9 cellular contexts compared by ENCODE assay signal in the genomic region with DNA sequence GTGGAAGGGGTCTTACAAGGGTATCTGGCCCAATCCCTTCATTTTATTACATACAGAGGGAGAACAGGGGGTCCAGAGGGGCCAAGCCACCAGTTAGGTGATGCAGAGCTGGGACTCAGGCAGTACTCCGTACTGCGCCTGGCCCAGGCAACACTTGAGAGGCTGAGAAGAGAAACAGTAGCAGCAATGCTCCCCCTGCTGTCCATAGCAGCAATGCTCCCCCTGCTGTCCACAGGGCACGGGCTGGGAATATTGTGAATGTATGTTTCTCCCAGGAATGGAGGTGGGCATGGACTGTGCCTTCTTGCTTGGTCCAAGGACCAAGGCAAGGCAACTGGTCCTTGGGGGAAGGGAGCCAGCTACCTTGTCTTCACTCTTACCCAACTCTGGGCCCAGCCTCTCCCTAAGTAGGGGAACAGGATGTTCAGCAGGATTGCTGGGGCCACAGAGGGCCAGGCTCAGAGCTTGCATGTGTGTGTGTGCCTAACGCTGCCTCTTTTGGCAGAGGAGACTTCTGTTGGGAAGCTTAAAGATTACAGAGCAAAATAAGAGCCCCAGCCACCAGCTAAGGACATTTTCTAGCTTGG. TPM values are rescaled to one million over a fixed set of nuclear protein-coding genes. Genes with fewer than 3 reads are reported as not detected.
DNase-seq lines count a peak whose midpoint lies in the region; ATAC-seq and TF ChIP-seq lines count a peak whose summit lies in the region.
"Had no signal": no experiment of that assay in that cellular context is flagged by ENCODE, and none has a peak within 500 bp of the region (broad histone marks: within the 10 kb centered on the region; RNA-seq: fewer than 3 reads in every experiment).

No MANE protein-coding gene starts in this region.

- no peak for TF ChIP-seq POLR2A in suprapubic skin (IDR thresholded peaks at IDR 0.05)

- no peaks in the 10 kb centered on the region for H3K9me3 ChIP-seq in HUES48 (ENCODE audit: control insufficient read depth, insufficient read depth, low read length)
- H3K9me3 ChIP-seq in SJCRH30 (replicated peaks) = no peaks in the 10 kb centered on the region
- H3K9me3 ChIP-seq in suprapubic skin = no peaks in the 10 kb centered on the region

- H3K4me1 ChIP-seq in HUES48 (ENCODE audit: control insufficient read depth, insufficient read depth, low read length) (peaks cover 18% of the 10 kb centered on the region), SJCRH30 (peaks cover 61% of the 10 kb centered on the region), suprapubic skin (peaks cover 70% of the 10 kb centered on the region)

- peak; percentile 22 for DNase-seq in DMS 273 treated with DMSO at 0.1 percent for 48 hours (lab: John Stamatoyannopoulos, UW)
- peak; percentile 72 to 80 for DNase-seq in SJCRH30
- peak; percentile 81 for DNase-seq in cerebellum (ENCODE audit: low spot score)
- no peak for DNase-seq in left lobe of liver (ENCODE audit: low spot score)
- no peak for DNase-seq in suprapubic skin (ENCODE audit: low spot score in 2 of 2)

- no peak for TF ChIP-seq EP300 in suprapubic skin (IDR thresholded peaks at IDR 0.05)

- ATAC-seq in left lobe of liver (peak; percentile 49), GM18909 (IDR thresholded peaks at IDR 0.05; ENCODE audit: poor library complexity, unreplicated experiment) (no peak), GM18498 (IDR thresholded peaks at IDR 0.05; ENCODE audit: unreplicated experiment) (no peak)

- H3K4me3 ChIP-seq in HUES48 (ENCODE audit: low read depth, low read length) (no peak overlapping the region), SJCRH30 (no peak overlapping the region), suprapubic skin (no peak overlapping the region)

- peak overlapping the region; percentile 43 for H3K27ac ChIP-seq in HUES48 (ENCODE audit: low read depth, low read length)
- H3K27ac ChIP-seq in SJCRH30 = peak overlapping the region; percentile 93
- H3K27ac ChIP-seq in suprapubic skin = peak overlapping the region; percentile 86

- H3K36me3 ChIP-seq in HUES48 (ENCODE audit: control insufficient read depth, insufficient read depth, low read length) (peaks cover 7% of the 10 kb centered on the region), SJCRH30 (no peaks in the 10 kb centered on the region), suprapubic skin (no peaks in the 10 kb centered on the region)

- no peaks in the 10 kb centered on the region for H3K27me3 ChIP-seq in HUES48 (ENCODE audit: control insufficient read depth, insufficient read depth, low read length)
- H3K27me3 ChIP-seq in SJCRH30 = no peaks in the 10 kb centered on the region
- no peaks in the 10 kb centered on the region for H3K27me3 ChIP-seq in suprapubic skin

- H3K9ac ChIP-seq in HUES48 (ENCODE audit: low read depth, low read length) = no peak overlapping the region

- WGBS in suprapubic skin = 52% methylated on average over 4 of the region's 4 CpGs

- TF ChIP-seq CTCF in suprapubic skin (IDR thresholded peaks at IDR 0.05) = peak in 1 of 2 donors; percentile 42

RNA-seq across cellular contexts. Expression of gene FAM83C, which starts 14.8 kb away (rescaled TPM):
- total RNA-seq in SJCRH30 (2014; rRNA removed; shearing (Covaris generic)) = 0.10 TPM in 1 of 2 replicates, not detected in the other
- total RNA-seq in cerebellum = not detected
- not detected for total RNA-seq in left lobe of liver
- 10 to 100 TPM; 29.3 to 68.8 (median 65.0) TPM for total RNA-seq in suprapubic skin
- total RNA-seq: subcutaneous adipose tissue had no signal

RNA-seq across cellular contexts. Expression of gene EIF6, which starts 22.5 kb away (rescaled TPM):
- total RNA-seq in SJCRH30 (2014; rRNA removed; shearing (Covaris generic)) = 142 and 157 TPM in 2 replicates
- total RNA-seq in cerebellum = 39.0 TPM
- 80.2 TPM for total RNA-seq in left lobe of liver
- total RNA-seq in suprapubic skin = 100 to 1,000 TPM; 111 to 229 (median 174) TPM

RNA-seq across cellular contexts. Expression of gene MMP24OS, which starts 29.1 kb away (rescaled TPM):
- 19.6 and 20.4 TPM in 2 replicates for total RNA-seq in SJCRH30 (2014; rRNA removed; shearing (Covaris generic))
- 4.8 TPM for total RNA-seq in cerebellum
- 27.3 TPM for total RNA-seq in left lobe of liver
- 10 to 100 TPM; 25.2 to 46.8 (median 35.2) TPM for total RNA-seq in suprapubic skin

Comparison
In these comparisons a context has a peak if more than half of its experiments do, and no peak if none do; other contexts are left out.
1. DNase-seq: peak in DMS 273 treated with DMSO at 0.1 percent for 48 hours (single experiment), SJCRH30 (2 of 2) and cerebellum (single experiment); none in left lobe of liver (single experiment) and suprapubic skin (0 of 2).
2. H3K27ac ChIP-seq: peak in every context shown above with its lines; median percentile 93 in SJCRH30; 86 in suprapubic skin; 43 in HUES48.
3. RNA of gene FAM83C, which starts 14.8 kb away (total RNA-seq): 29.3 to 68.8 TPM in suprapubic skin; not detected in left lobe of liver (single experiment), 0.10 TPM in SJCRH30 and not detected in cerebellum (single experiment); every median in the first group is over 10 times any median in the second.